1 cellular context compared by ENCODE assay signal in the genomic region with DNA sequence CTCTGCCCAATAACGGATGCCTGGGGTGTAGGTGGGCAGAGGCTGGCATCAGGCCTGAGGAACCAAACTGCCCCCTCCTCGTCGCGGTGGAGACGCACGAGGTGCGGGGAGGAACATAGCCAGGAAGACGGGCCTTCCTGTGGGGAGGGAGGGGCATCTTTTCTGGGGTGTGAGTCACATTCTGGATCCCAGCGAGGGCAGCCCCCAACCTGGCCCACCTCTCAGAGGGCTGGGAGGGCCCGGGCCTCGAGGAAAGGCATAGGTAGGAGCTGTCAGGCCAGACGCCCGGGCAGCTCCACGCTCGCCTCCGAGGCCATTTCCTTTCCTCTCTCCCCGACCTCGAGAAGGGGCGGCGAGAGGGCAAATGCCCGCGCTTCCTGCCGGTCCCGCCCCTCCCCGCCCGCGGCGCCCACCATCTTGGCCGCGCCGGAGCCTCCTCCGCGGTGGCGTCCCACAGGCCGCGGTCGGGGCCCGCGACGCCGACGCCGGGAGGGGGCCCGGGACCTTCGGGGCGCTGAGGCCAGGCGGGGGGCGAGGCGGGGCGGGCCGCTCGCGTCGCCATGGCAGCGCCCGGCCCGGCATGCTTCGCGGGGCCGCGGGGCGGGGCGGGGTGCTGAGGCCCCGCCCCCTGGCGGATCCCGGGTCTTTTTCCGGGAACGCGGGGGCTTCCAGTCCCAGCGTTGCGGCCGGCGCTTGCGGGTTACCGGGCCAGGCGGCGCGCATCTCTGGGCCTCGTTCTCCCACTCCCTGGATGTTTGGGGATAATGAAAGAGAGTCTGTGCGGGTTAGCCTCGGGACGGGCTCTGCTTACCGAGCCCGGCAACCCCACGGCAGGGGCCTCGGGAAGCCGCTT.
TF ChIP-seq lines count a peak whose summit lies in the region.

No MANE protein-coding gene starts in this region.

TF ChIP-seq in A549, 52 proteins besides CTCF, POLR2A, EP300 and RAD21 (continued from another document):
- TF ChIP-seq, protein P1, sequence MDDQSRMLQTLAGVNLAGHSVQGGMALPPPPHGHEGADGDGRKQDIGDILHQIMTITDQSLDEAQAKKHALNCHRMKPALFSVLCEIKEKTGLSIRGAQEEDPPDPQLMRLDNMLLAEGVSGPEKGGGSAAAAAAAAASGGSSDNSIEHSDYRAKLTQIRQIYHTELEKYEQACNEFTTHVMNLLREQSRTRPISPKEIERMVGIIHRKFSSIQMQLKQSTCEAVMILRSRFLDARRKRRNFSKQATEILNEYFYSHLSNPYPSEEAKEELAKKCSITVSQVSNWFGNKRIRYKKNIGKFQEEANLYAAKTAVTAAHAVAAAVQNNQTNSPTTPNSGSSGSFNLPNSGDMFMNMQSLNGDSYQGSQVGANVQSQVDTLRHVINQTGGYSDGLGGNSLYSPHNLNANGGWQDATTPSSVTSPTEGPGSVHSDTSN (IDR thresholded peaks at IDR 0.05): no peak
- no peak for TF ChIP-seq KDM5A (IDR thresholded peaks at IDR 0.05)
- TF ChIP-seq HOXB13 (CRISPR knock-in tag; IDR thresholded peaks at IDR 0.05; ENCODE audit: low read depth): peak; percentile 95
- TF ChIP-seq FOXS1 (CRISPR knock-in tag; IDR thresholded peaks at IDR 0.05): peak; percentile 73; the same call in 1 of the 2 replicates
- TF ChIP-seq JUNB (IDR thresholded peaks at IDR 0.05): no peak
- no peak for TF ChIP-seq CEBPB (IDR thresholded peaks at IDR 0.05)
- TF ChIP-seq RCOR1 (IDR thresholded peaks at IDR 0.05; ENCODE audit: low read depth, low read length): no peak
- TF ChIP-seq MYC (IDR thresholded peaks at IDR 0.05; ENCODE audit: borderline replicate concordance, low read length): peak; percentile 53; the same call in 1 of the 2 replicates
- TF ChIP-seq RARB (CRISPR knock-in tag; IDR thresholded peaks at IDR 0.05): no peak
- TF ChIP-seq, protein P2, sequence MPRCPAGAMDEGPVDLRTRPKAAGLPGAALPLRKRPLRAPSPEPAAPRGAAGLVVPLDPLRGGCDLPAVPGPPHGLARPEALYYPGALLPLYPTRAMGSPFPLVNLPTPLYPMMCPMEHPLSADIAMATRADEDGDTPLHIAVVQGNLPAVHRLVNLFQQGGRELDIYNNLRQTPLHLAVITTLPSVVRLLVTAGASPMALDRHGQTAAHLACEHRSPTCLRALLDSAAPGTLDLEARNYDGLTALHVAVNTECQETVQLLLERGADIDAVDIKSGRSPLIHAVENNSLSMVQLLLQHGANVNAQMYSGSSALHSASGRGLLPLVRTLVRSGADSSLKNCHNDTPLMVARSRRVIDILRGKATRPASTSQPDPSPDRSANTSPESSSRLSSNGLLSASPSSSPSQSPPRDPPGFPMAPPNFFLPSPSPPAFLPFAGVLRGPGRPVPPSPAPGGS (IDR thresholded peaks at IDR 0.05): 0 out of 3 replicates have a peak, but pooled peaks have one; percentile 45
- TF ChIP-seq MAFK (IDR thresholded peaks at IDR 0.05; ENCODE audit: partially characterized antibody): no peak
- no peak for TF ChIP-seq CBX2 (IDR thresholded peaks at IDR 0.05; ENCODE audit: borderline replicate concordance, low read depth)
- TF ChIP-seq SMC3 (IDR thresholded peaks at IDR 0.05): no peak
- TF ChIP-seq, protein P3, sequence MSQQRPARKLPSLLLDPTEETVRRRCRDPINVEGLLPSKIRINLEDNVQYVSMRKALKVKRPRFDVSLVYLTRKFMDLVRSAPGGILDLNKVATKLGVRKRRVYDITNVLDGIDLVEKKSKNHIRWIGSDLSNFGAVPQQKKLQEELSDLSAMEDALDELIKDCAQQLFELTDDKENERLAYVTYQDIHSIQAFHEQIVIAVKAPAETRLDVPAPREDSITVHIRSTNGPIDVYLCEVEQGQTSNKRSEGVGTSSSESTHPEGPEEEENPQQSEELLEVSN (IDR thresholded peaks at IDR 0.05; ENCODE audit: borderline replicate concordance, low read depth): peak; percentile 97
- 0 out of 2 replicates have a peak, but pooled peaks have one; percentile 41 for TF ChIP-seq RNF2 (IDR thresholded peaks at IDR 0.05; ENCODE audit: borderline replicate concordance, low read depth)
- no peak for TF ChIP-seq BHLHE40 (IDR thresholded peaks at IDR 0.05; ENCODE audit: low read depth, low read length)
- TF ChIP-seq NFE2L2 (conservative IDR thresholded peaks at IDR 0.05; ENCODE audit: low read length): no peak
